In the genomic region with DNA sequence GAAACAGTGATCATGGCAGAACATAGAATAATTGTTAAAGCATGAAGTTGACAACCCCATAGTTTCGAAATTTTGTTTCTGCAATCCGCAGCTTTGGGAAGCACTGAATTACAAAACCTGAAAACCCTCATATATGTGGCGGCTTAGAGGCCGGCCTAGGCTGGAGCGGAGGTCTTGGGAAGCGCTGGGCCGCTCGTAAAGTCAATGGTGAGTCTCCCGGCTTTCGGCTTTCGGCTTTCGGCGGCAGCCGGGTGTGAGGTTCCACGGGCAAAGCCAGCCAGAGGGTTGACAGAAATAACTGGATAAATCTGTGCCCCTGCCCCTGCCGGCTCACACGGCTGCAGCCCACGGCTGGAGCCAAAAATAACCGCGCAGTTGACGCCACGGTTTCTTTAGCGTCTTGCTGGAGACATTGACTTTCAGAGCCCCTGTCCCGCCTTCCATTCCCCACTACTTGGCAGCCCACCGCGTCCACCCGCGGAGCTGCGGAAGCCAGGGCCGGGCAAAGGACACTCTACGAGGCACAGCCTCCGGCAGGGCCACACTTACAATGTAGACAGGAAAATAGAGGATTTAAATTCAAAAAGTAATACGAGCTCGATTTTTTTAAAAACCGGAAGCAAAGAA, we compare ENCODE assay signal across 11 cellular contexts. TPM values are rescaled to one million over a fixed set of nuclear protein-coding genes. Genes with fewer than 3 reads are reported as not detected.
DNase-seq lines count a peak whose midpoint lies in the region; ATAC-seq and TF ChIP-seq lines count a peak whose summit lies in the region.
"Had no signal": no experiment of that assay in that cellular context is flagged by ENCODE, and none has a peak within 500 bp of the region (broad histone marks: within the 10 kb centered on the region; RNA-seq: fewer than 3 reads in every experiment).

No MANE protein-coding gene starts in this region.

- no peaks in the 10 kb centered on the region for H3K36me3 Mint-ChIP-seq in activated CD8-positive, alpha-beta T cell treated with anti-CD3 and anti-CD28 coated beads for 36 hours (ENCODE audit: low read depth)
- no peaks in the 10 kb centered on the region for H3K36me3 Mint-ChIP-seq in Calu3 (ENCODE audit: insufficient read depth, unreplicated experiment)

- H3K9me3 Mint-ChIP-seq in activated CD8-positive, alpha-beta T cell treated with anti-CD3 and anti-CD28 coated beads for 36 hours, result no peaks in the 10 kb centered on the region
- H3K9me3 Mint-ChIP-seq in Calu3 (ENCODE audit: low read depth, unreplicated experiment), result no peaks in the 10 kb centered on the region

- CTCF ChIA-PET in activated CD8-positive, alpha-beta T cell treated with anti-CD3 and anti-CD28 coated beads for 36 hours (lab: Charles Lee), result interaction anchor here (0.9 to 2.8 kb wide), 5 partner anchors 13 to 118 kb away, joined by 3 to 12 read pairs (median 8); no protein-coding TSS in a partner anchor
- CTCF ChIA-PET in Calu3 (lab: Charles Lee), result interaction anchor here (0.6 to 0.8 kb wide), 2 partner anchors 76 to 624 kb away, joined by 3 read pairs; no protein-coding TSS in a partner anchor

- intact Hi-C loops in activated CD8-positive, alpha-beta T cell treated with anti-CD3 and anti-CD28 coated beads for 36 hours (cut with micrococcal nuclease), result no loop called here
- intact Hi-C loops in Calu3 (cut with micrococcal nuclease; ENCODE audit: unreplicated experiment), result no loop called here

- no peak for TF ChIP-seq CTCF in activated CD8-positive, alpha-beta T cell treated with anti-CD3 and anti-CD28 coated beads for 36 hours (IDR thresholded peaks at IDR 0.05)
- no peak for TF ChIP-seq CTCF in fibroblast of the aortic adventitia (IDR thresholded peaks at IDR 0.05; ENCODE audit: insufficient read depth, low read length)
- no peak for TF ChIP-seq CTCF in Calu3 (IDR thresholded peaks at IDR 0.05; ENCODE audit: unreplicated experiment)

- BruUV-seq in Calu3 (replicated peaks; lab: Mats Ljungman, UMichigan), result no TSS peak

- DNase-seq in SKM-1 treated with dmso at 0.1 percent for 144 hours (lab: John Stamatoyannopoulos, UW; ENCODE audit: unreplicated experiment) (peak; percentile 44), SKM-1 (lab: John Stamatoyannopoulos, UW; ENCODE audit: unreplicated experiment) (no peak), fibroblast of the aortic adventitia (ENCODE audit: low read depth) (no peak), retina (peak; percentile 74), Calu3 (no peak), DMS 273 treated with DMSO at 0.1 percent for 48 hours (lab: John Stamatoyannopoulos, UW) (no peak)
- DNase-seq in activated CD8-positive, alpha-beta T cell treated with anti-CD3 and anti-CD28 coated beads for 36 hours, result no peak
- DNase-seq: activated CD4-positive, alpha-beta T cell treated with anti-CD3 and anti-CD28 coated beads, Interleukin-2, amount 50 U/mL, for 1 hour; H7; NCI-H82 had no signal

- H3K27me3 Mint-ChIP-seq in activated CD8-positive, alpha-beta T cell treated with anti-CD3 and anti-CD28 coated beads for 36 hours, result peaks cover 74% of the 10 kb centered on the region
- H3K27me3 Mint-ChIP-seq in Calu3 (ENCODE audit: unreplicated experiment), result peaks cover 46% of the 10 kb centered on the region

- no peak for ATAC-seq in activated CD8-positive, alpha-beta T cell treated with anti-CD3 and anti-CD28 coated beads for 36 hours
- ATAC-seq in GM21619 (IDR thresholded peaks at IDR 0.05; ENCODE audit: unreplicated experiment), result no peak

- POLR2A ChIA-PET in activated CD8-positive, alpha-beta T cell treated with anti-CD3 and anti-CD28 coated beads for 36 hours (lab: Charles Lee), result no interaction called here

- peaks cover 10% of the 10 kb centered on the region for H3K4me1 Mint-ChIP-seq in activated CD8-positive, alpha-beta T cell treated with anti-CD3 and anti-CD28 coated beads for 36 hours (ENCODE audit: low read depth)
- no peaks in the 10 kb centered on the region for H3K4me1 Mint-ChIP-seq in Calu3 (ENCODE audit: low read depth, unreplicated experiment)

- no peak overlapping the region for H3K27ac Mint-ChIP-seq in activated CD8-positive, alpha-beta T cell treated with anti-CD3 and anti-CD28 coated beads for 36 hours
- H3K27ac Mint-ChIP-seq in Calu3 (ENCODE audit: unreplicated experiment), result no peak overlapping the region

- H3K4me3 Mint-ChIP-seq in activated CD8-positive, alpha-beta T cell treated with anti-CD3 and anti-CD28 coated beads for 36 hours, result peak overlapping the region; percentile 54
- no peak overlapping the region for H3K4me3 Mint-ChIP-seq in Calu3 (ENCODE audit: low read depth, unreplicated experiment)

- H3K4me3 ChIP-seq in fibroblast of the aortic adventitia (ENCODE audit: low read depth, low read length), result peak overlapping the region; percentile 47

RNA-seq across cellular contexts. Expression of gene VAX2, which starts 6.9 kb away (rescaled TPM):
- not detected for total RNA-seq in activated CD8-positive, alpha-beta T cell treated with anti-CD3 and anti-CD28 coated beads for 36 hours
- total RNA-seq in fibroblast of the aortic adventitia (ENCODE audit: low replicate concordance), result 0.82 and 1.4 TPM in 2 replicates
- total RNA-seq in Calu3 (2022), result not detected in 2 replicates
- total RNA-seq: H7 had no signal

RNA-seq across cellular contexts. Expression of gene ATP6V1B1, which starts 28.5 kb away (rescaled TPM):
- total RNA-seq in activated CD8-positive, alpha-beta T cell treated with anti-CD3 and anti-CD28 coated beads for 36 hours, result not detected
- total RNA-seq in fibroblast of the aortic adventitia (ENCODE audit: low replicate concordance) (0.09 and 0.57 TPM in 2 replicates), Calu3 (2022) (not detected in 2 replicates)

Comparison
In these comparisons a context has a peak if more than half of its experiments do, and no peak if none do; other contexts are left out.
1. DNase-seq: peak in SKM-1 treated with dmso at 0.1 percent for 144 hours (single experiment) and retina (single experiment); none in SKM-1 (single experiment), activated CD8-positive, alpha-beta T cell treated with anti-CD3 and anti-CD28 coated beads for 36 hours (single experiment), fibroblast of the aortic adventitia (single experiment), Calu3 (single experiment) and DMS 273 treated with DMSO at 0.1 percent for 48 hours (single experiment).